Comparison of ENCODE assay signal across 3 cellular contexts in the genomic region with DNA sequence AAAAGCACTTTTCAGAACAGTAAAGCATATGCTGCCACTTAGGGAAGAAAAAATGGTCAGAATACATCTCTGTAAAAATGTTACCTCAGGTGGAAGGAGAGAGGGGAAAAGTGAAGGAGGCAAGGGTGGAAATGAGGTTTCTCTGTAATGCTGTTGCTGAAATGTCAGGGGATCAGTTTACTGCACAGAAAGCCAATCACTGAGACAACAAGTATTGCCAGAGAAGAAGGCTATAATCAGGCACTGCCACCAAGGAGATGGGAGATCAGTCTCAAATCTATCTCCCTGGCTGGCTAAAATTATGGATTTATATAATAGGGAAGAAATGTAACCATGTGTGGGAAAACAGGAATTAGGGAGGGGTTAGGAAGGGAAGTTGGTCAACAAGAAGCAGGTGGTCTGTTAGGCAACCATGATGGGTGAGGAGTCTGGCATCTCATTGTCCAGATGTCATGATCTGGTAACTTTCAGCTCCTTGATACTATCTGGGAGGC.
TF ChIP-seq lines count a peak whose summit lies in the region.

No MANE protein-coding gene starts in this region.

TF ChIP-seq in A549, 52 proteins besides CTCF, POLR2A, EP300 and RAD21:
- TF ChIP-seq HOXA7 (CRISPR knock-in tag; IDR thresholded peaks at IDR 0.05) (no peak), NR3C1 (IDR thresholded peaks at IDR 0.05) (no peak), CHD2 (IDR thresholded peaks at IDR 0.05; ENCODE audit: low read length, partially characterized antibody) (no peak), FOSL2 (IDR thresholded peaks at IDR 0.05) (no peak), FOSL2 (CRISPR knock-in tag; IDR thresholded peaks at IDR 0.05) (no peak), TP53 (CRISPR knock-in tag; IDR thresholded peaks at IDR 0.05) (no peak), CBX2 (IDR thresholded peaks at IDR 0.05; ENCODE audit: borderline replicate concordance, low read depth) (no peak), CHD4 (IDR thresholded peaks at IDR 0.05; ENCODE audit: borderline replicate concordance) (no peak), MYC (IDR thresholded peaks at IDR 0.05; ENCODE audit: borderline replicate concordance, low read length) (no peak)
- TF ChIP-seq, protein P1, sequence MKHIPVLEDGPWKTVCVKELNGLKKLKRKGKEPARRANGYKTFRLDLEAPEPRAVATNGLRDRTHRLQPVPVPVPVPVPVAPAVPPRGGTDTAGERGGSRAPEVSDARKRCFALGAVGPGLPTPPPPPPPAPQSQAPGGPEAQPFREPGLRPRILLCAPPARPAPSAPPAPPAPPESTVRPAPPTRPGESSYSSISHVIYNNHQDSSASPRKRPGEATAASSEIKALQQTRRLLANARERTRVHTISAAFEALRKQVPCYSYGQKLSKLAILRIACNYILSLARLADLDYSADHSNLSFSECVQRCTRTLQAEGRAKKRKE (CRISPR knock-in tag; IDR thresholded peaks at IDR 0.05; ENCODE audit: low read depth), result no peak
- TF ChIP-seq, protein P2, sequence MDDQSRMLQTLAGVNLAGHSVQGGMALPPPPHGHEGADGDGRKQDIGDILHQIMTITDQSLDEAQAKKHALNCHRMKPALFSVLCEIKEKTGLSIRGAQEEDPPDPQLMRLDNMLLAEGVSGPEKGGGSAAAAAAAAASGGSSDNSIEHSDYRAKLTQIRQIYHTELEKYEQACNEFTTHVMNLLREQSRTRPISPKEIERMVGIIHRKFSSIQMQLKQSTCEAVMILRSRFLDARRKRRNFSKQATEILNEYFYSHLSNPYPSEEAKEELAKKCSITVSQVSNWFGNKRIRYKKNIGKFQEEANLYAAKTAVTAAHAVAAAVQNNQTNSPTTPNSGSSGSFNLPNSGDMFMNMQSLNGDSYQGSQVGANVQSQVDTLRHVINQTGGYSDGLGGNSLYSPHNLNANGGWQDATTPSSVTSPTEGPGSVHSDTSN (IDR thresholded peaks at IDR 0.05), result no peak

TF ChIP-seq in HEK293, 187 proteins besides CTCF, POLR2A, EP300 and RAD21:
- TF ChIP-seq SETDB1 (IDR thresholded peaks at IDR 0.05; ENCODE audit: insufficient read length, low read length) (peak; percentile 95), TRIM28 (IDR thresholded peaks at IDR 0.05; ENCODE audit: borderline replicate concordance, low read length) (peak; percentile 28; the same call in 1 of the 2 replicates)
- TF ChIP-seq, protein P3, sequence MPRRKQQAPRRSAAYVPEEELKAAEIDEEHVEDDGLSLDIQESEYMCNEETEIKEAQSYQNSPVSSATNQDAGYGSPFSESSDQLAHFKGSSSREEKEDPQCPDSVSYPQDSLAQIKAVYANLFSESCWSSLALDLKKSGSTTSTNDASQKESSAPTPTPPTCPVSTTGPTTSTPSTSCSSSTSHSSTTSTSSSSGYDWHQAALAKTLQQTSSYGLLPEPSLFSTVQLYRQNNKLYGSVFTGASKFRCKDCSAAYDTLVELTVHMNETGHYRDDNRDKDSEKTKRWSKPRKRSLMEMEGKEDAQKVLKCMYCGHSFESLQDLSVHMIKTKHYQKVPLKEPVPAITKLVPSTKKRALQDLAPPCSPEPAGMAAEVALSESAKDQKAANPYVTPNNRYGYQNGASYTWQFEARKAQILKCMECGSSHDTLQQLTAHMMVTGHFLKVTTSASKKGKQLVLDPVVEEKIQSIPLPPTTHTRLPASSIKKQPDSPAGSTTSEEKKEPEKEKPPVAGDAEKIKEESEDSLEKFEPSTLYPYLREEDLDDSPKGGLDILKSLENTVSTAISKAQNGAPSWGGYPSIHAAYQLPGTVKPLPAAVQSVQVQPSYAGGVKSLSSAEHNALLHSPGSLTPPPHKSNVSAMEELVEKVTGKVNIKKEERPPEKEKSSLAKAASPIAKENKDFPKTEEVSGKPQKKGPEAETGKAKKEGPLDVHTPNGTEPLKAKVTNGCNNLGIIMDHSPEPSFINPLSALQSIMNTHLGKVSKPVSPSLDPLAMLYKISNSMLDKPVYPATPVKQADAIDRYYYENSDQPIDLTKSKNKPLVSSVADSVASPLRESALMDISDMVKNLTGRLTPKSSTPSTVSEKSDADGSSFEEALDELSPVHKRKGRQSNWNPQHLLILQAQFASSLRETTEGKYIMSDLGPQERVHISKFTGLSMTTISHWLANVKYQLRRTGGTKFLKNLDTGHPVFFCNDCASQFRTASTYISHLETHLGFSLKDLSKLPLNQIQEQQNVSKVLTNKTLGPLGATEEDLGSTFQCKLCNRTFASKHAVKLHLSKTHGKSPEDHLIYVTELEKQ (tag by site-specific recombination; IDR thresholded peaks at IDR 0.05; ENCODE audit: borderline replicate concordance), result no peak

TF ChIP-seq in K562, 482 proteins besides CTCF, POLR2A, EP300 and RAD21:
- TF ChIP-seq ETV5 (CRISPR knock-in tag; IDR thresholded peaks at IDR 0.05; ENCODE audit: low read depth), result no peak
- peak; percentile 57; the same call in 1 of the 2 replicates for TF ChIP-seq CBX5 (IDR thresholded peaks at IDR 0.05; ENCODE audit: borderline replicate concordance, low read depth)
- no peak for TF ChIP-seq POLR2AphosphoS2 (IDR thresholded peaks at IDR 0.05; ENCODE audit: low read length)
